Comparison of ENCODE assay signal across 14 cellular contexts in the genomic region with DNA sequence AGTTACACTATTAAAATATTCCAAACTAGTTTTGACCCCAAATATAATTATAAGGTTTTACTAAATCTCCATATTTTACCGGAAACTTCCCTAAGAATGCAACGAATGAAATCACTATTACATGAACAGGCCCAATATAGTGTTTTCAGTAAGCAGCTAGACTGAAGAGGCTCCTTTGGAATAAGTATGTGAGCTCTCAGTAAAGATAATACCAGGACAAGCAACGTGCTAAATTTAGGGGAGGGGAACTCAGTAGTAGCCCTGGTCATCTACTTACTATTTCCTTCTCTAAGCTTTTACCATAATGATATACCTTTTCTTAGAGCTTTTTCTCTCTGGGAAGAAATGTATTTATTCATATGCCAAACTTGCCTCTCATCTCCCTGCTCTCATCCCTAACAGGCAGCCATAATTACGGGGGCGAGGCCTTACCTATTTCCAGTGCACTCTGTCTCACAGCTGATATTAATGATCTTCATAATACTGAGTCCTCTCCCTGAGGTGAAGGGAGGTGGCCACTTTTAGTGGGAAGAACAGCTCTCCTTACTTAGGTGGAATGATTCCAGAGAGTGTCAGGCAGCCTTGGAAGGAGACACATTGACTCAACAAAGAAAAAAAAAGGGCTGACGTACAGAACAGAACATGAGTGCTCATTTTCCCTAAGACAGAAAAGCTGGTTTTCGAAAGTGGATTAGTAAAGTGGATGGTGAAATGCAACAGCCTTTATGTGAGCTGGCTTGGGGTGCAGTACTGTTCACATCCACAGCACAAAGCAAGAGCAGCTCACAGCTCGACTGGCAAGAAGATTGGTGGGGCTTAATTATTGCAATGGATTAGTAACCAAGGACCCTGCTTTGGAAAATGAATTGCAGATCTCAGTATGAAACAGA.
A peak's percentile ranks its signal among the peaks of the same experiment; 100 is the strongest.
DNase-seq lines count a peak whose midpoint lies in the region; ATAC-seq and TF ChIP-seq lines count a peak whose summit lies in the region.
"Had no signal": no experiment of that assay in that cellular context is flagged by ENCODE, and none has a peak within 500 bp of the region (broad histone marks: within the 10 kb centered on the region; RNA-seq: fewer than 3 reads in every experiment).

No MANE protein-coding gene starts in this region.

- H3K27ac ChIP-seq in breast epithelium (no peak overlapping the region), PC-9 (no peak overlapping the region)
- H3K27ac ChIP-seq: heart left ventricle, stomach had no signal

- H3F3A ChIP-seq in PC-9 (ENCODE audit: insufficient read depth, low read depth) = no peaks in the 10 kb centered on the region

- no peak overlapping the region for H2AFZ ChIP-seq in PC-9

- H3K9me3 Mint-ChIP-seq in MCF 10A (ENCODE audit: unreplicated experiment) (no peaks in the 10 kb centered on the region), type B pancreatic cell (no peaks in the 10 kb centered on the region)
- H3K9me3 Mint-ChIP-seq: central memory CD8-positive, alpha-beta T cell had no signal

- H3K36me3 ChIP-seq in breast epithelium (no peaks in the 10 kb centered on the region), PC-9 (ENCODE audit: low read depth) (no peaks in the 10 kb centered on the region)
- H3K36me3 ChIP-seq: stomach had no signal

- CTCF ChIA-PET in MCF 10A (lab: Yijun Ruan, JAX) (interaction anchor here (0.6 to 2.0 kb wide), 27 partner anchors 13 to 1584 kb away, joined by 3 to 14 read pairs (median 4); no protein-coding TSS in a partner anchor), PC-9 (lab: Charles Lee) (no interaction called here)

- H3K79me2 ChIP-seq in PC-9 (ENCODE audit: low read depth) = no peaks in the 10 kb centered on the region

- H3K27me3 ChIP-seq in breast epithelium (no peaks in the 10 kb centered on the region), PC-9 (ENCODE audit: insufficient read depth, low read depth) (peaks cover 72% of the 10 kb centered on the region)
- H3K27me3 ChIP-seq: heart left ventricle, stomach had no signal

- BruUV-seq in MCF 10A (replicated peaks; lab: Mats Ljungman, UMichigan) (no TSS peak), PC-9 (replicated peaks; lab: Mats Ljungman, UMichigan) (no TSS peak)

- in situ Hi-C loops in astrocyte of the cerebellum (cut with HindIII; ENCODE audit: low sequenced_read_pairs) = no loop called here

- H4K20me1 ChIP-seq in PC-9 (ENCODE audit: insufficient read depth) = no peaks in the 10 kb centered on the region

- TF ChIP-seq POLR2A in breast epithelium (IDR thresholded peaks at IDR 0.05) = no peak

- intact Hi-C loops in MCF 10A (cut with micrococcal nuclease) = loop anchor here (2.0 kb wide), 1 partner anchor 165 kb away; a partner anchor contains a TSS
- intact Hi-C loops in breast epithelium (cut with DNase I; ENCODE audit: low total_unique reads) = no loop called here
- intact Hi-C loops in PC-9 (cut with micrococcal nuclease; ENCODE audit: unreplicated experiment) = no loop called here

- peaks cover 46% of the 10 kb centered on the region for H3K4me1 Mint-ChIP-seq in MCF 10A (ENCODE audit: insufficient read depth, unreplicated experiment)
- H3K4me1 Mint-ChIP-seq in type B pancreatic cell (ENCODE audit: unreplicated experiment) = peaks cover 67% of the 10 kb centered on the region
- H3K4me1 Mint-ChIP-seq: central memory CD8-positive, alpha-beta T cell had no signal

- peaks cover 39% of the 10 kb centered on the region for H3K36me3 Mint-ChIP-seq in MCF 10A (ENCODE audit: insufficient read depth, unreplicated experiment)
- peaks cover 25% of the 10 kb centered on the region for H3K36me3 Mint-ChIP-seq in type B pancreatic cell

- H3K27ac Mint-ChIP-seq in MCF 10A (ENCODE audit: low read depth, unreplicated experiment) (peak overlapping the region; percentile 84), type B pancreatic cell (peak overlapping the region; percentile 52)

- H3K4me3 ChIP-seq in breast epithelium (no peak overlapping the region), astrocyte of the cerebellum (ENCODE audit: low read depth, low read length) (no peak overlapping the region), PC-9 (no peak overlapping the region)
- H3K4me3 ChIP-seq: heart left ventricle, stomach had no signal

- DNase-seq in MCF 10A (ENCODE audit: unreplicated experiment) (peak; percentile 65), breast epithelium (ENCODE audit: low spot score in 2 of 2) (no peak), astrocyte of the cerebellum (ENCODE audit: low read depth) (peak; percentile 9), iris pigment epithelial cell (ENCODE audit: low read depth) (peak; percentile 91), type B pancreatic cell (ENCODE audit: extremely low spot score, unreplicated experiment) (no peak), PC-9 (no peak), activated gamma-delta T cell treated with Interleukin-2 at 50 U/mL for 16 hours (no peak)
- DNase-seq: GOT3; heart left ventricle; NCI-H524; stimulated activated CD4-positive, alpha-beta T cell treated with anti-CD3 and anti-CD28 coated beads, Interleukin-1b, Interleukin-23, amount 100 ng/mL, for 48 hours; stomach had no signal

- H3K9me3 ChIP-seq in breast epithelium = no peaks in the 10 kb centered on the region
- H3K9me3 ChIP-seq in PC-9 (ENCODE audit: insufficient read depth, low read depth) = no peaks in the 10 kb centered on the region; the same call in 1 of the 2 replicates
- H3K9me3 ChIP-seq: heart left ventricle, stomach had no signal

- H3K4me3 Mint-ChIP-seq in MCF 10A (ENCODE audit: unreplicated experiment) (peak overlapping the region; percentile 26), type B pancreatic cell (peak overlapping the region; percentile 6)
- H3K4me3 Mint-ChIP-seq: central memory CD8-positive, alpha-beta T cell had no signal

- no peak for ATAC-seq in GM21360 (IDR thresholded peaks at IDR 0.05; ENCODE audit: unreplicated experiment)

- no peak for TF ChIP-seq CTCF in MCF 10A (IDR thresholded peaks at IDR 0.05; ENCODE audit: unreplicated experiment)
- peak in 1 of 3 donors; percentile 20 for TF ChIP-seq CTCF in breast epithelium (IDR thresholded peaks at IDR 0.05)
- TF ChIP-seq CTCF in astrocyte of the cerebellum (IDR thresholded peaks at IDR 0.05; ENCODE audit: low read depth, low read length, missing control alignments) = peak; percentile 46
- peak; percentile 66 for TF ChIP-seq CTCF in type B pancreatic cell (conservative IDR thresholded peaks at IDR 0.05)
- no peak for TF ChIP-seq CTCF in PC-9 (conservative IDR thresholded peaks at IDR 0.05)

- H3K27me3 Mint-ChIP-seq in MCF 10A (ENCODE audit: insufficient read depth, unreplicated experiment) (no peaks in the 10 kb centered on the region), type B pancreatic cell (no peaks in the 10 kb centered on the region)
- H3K27me3 Mint-ChIP-seq: central memory CD8-positive, alpha-beta T cell had no signal

- H3K4me2 ChIP-seq in PC-9 = no peak overlapping the region

- no peaks in the 10 kb centered on the region for H3K9me2 ChIP-seq in PC-9 (ENCODE audit: insufficient read depth)

- POLR2A ChIA-PET in MCF 10A (lab: Yijun Ruan, JAX) = interaction anchor here (0.6 to 2.5 kb wide), 28 partner anchors 10 to 1929 kb away, joined by 3 to 22 read pairs (median 3); a partner anchor contains a TSS
- POLR2A ChIA-PET in PC-9 (lab: Charles Lee; ENCODE audit: unreplicated experiment) = no interaction called here

- H3K4me1 ChIP-seq in breast epithelium (no peaks in the 10 kb centered on the region), PC-9 (replicated peaks; ENCODE audit: insufficient read depth) (no peaks in the 10 kb centered on the region)
- H3K4me1 ChIP-seq: stomach had no signal

Comparison
In these comparisons a context has a peak if more than half of its experiments do, and no peak if none do; other contexts are left out.
1. DNase-seq: peak in MCF 10A (single experiment), astrocyte of the cerebellum (single experiment) and iris pigment epithelial cell (single experiment); none in breast epithelium (0 of 2), type B pancreatic cell (single experiment), PC-9 (0 of 2) and activated gamma-delta T cell treated with Interleukin-2 at 50 U/mL for 16 hours (single experiment).
2. CTCF ChIP-seq: peak in astrocyte of the cerebellum (single experiment) and type B pancreatic cell (single experiment); none in MCF 10A (single experiment) and PC-9 (single experiment).